In genomic region chr10:84118395-84119006, GRCh38 we compare ENCODE assay signal across 20 cellular contexts. TPM values are rescaled to one million over a fixed set of nuclear protein-coding genes. Genes with fewer than 3 reads are reported as not detected.
DNase-seq lines count a peak whose midpoint lies in the region; ATAC-seq and FAIRE-seq lines count a peak whose summit lies in the region.
"Had no signal": no experiment of that assay in that cellular context is flagged by ENCODE, and none has a peak within 500 bp of the region (broad histone marks: within the 10 kb centered on the region; RNA-seq: fewer than 3 reads in every experiment).

No MANE protein-coding gene starts in this region.

- no peak for FAIRE-seq in frontal cortex (lab: Jason Lieb, UNC)

- DNase-seq in activated CD4-positive, alpha-beta T cell treated with anti-CD3 and anti-CD28 coated beads for 48 hours: peak; percentile 9
- DNase-seq in activated CD4-positive, alpha-beta T cell treated with anti-CD3 and anti-CD28 coated beads, Interleukin-2, amount 50 U/mL, for 1 hour: no peak
- peak; percentile 27 for DNase-seq in RPMI7951 (ENCODE audit: low read depth)
- peak; percentile 36 for DNase-seq in superior temporal gyrus (ENCODE audit: extremely low spot score)
- no peak for DNase-seq in activated naive CD4-positive, alpha-beta T cell (lab: John Stamatoyannopoulos, UW)
- no peak for DNase-seq in stimulated activated naive CD4-positive, alpha-beta T cell treated with Interleukin-2 at 50 U/mL for 16 hours (lab: John Stamatoyannopoulos, UW)
- no peak for DNase-seq in frontal cortex (ENCODE audit: low spot score in 2 of 2)
- DNase-seq: activated T-cell treated with anti-CD3 and anti-CD28 coated beads, Interleukin-2, amount 50 U/mL, for 1 hour; CD8-positive, alpha-beta T cell; dermis blood vessel endothelial cell; KBM-7; left lung; NCI-H2081; NCI-H526 treated with DMSO at 0.1 percent for 48 hours; sigmoid colon; stimulated activated naive CD4-positive, alpha-beta T cell; transverse colon had no signal

- ATAC-seq in esophagus mucosa: peak; percentile 76
- ATAC-seq: CD8-positive, alpha-beta T cell; left lung; Panc1 had no signal

RNA-seq across cellular contexts. Expression of gene GHITM, which starts 20.8 kb away (rescaled TPM):
- total RNA-seq in RPMI7951 (2014; rRNA removed; shearing (Covaris generic)): 151 and 172 TPM in 2 replicates
- total RNA-seq in esophagus mucosa: 142 TPM
- total RNA-seq in frontal cortex: 165 TPM

RNA-seq across cellular contexts. Expression of gene GPR15LG, which starts 55.1 kb away (rescaled TPM):
- total RNA-seq in RPMI7951 (2014; rRNA removed; shearing (Covaris generic)): not detected in 2 replicates
- total RNA-seq in esophagus mucosa (404 TPM), frontal cortex (not detected)
- total RNA-seq: CD8-positive, alpha-beta T cell; dermis blood vessel endothelial cell; left lung; omental fat pad; sigmoid colon had no signal

Comparison
In these comparisons a context has a peak if more than half of its experiments do, and no peak if none do; other contexts are left out.
1. DNase-seq: peak in activated CD4-positive, alpha-beta T cell treated with anti-CD3 and anti-CD28 coated beads for 48 hours (single experiment), RPMI7951 (single experiment) and superior temporal gyrus (single experiment); none in activated CD4-positive, alpha-beta T cell treated with anti-CD3 and anti-CD28 coated beads, Interleukin-2, amount 50 U/mL, for 1 hour (single experiment), activated naive CD4-positive, alpha-beta T cell (0 of 4), stimulated activated naive CD4-positive, alpha-beta T cell treated with Interleukin-2 at 50 U/mL for 16 hours (single experiment) and frontal cortex (0 of 2).
2. RNA of gene GPR15LG, which starts 55.1 kb away (total RNA-seq): 404 TPM in esophagus mucosa (single experiment); not detected in RPMI7951 and not detected in frontal cortex (single experiment); every median in the first group is over 100 times any median in the second.